Comparison of ENCODE assay signal across 1 cellular context in genomic region chr2:148253716-148254115, GRCh38.
A peak's percentile ranks its signal among the peaks of the same experiment; 100 is the strongest.
TF ChIP-seq lines count a peak whose summit lies in the region.

No MANE protein-coding gene starts in this region.

TF ChIP-seq in HEK293, 187 proteins besides CTCF, POLR2A, EP300 and RAD21 (continued from another document):
- TF ChIP-seq ZSCAN18 (tag by site-specific recombination; IDR thresholded peaks at IDR 0.05) (no peak), ZNF514 (tag by site-specific recombination; IDR thresholded peaks at IDR 0.05) (no peak), ZNF26 (tag by site-specific recombination; IDR thresholded peaks at IDR 0.05) (peak; percentile 64), REST (tag by site-specific recombination; IDR thresholded peaks at IDR 0.05) (no peak), ZNF157 (tag by site-specific recombination; IDR thresholded peaks at IDR 0.05) (0 out of 2 replicates have a peak, but pooled peaks have one; percentile 32), ZNF626 (tag by site-specific recombination; IDR thresholded peaks at IDR 0.05) (peak; percentile 90; the same call in 1 of the 2 replicates), ZNF837 (tag by site-specific recombination; IDR thresholded peaks at IDR 0.05) (no peak), ZNF704 (tag by site-specific recombination; IDR thresholded peaks at IDR 0.05) (no peak), OSR2 (tag by site-specific recombination; IDR thresholded peaks at IDR 0.05) (no peak), ZNF223 (tag by site-specific recombination; IDR thresholded peaks at IDR 0.05) (no peak), EGR2 (tag by site-specific recombination; IDR thresholded peaks at IDR 0.05; ENCODE audit: low read depth) (no peak), ZNF544 (tag by site-specific recombination; IDR thresholded peaks at IDR 0.05) (no peak), ZNF214 (tag by site-specific recombination; IDR thresholded peaks at IDR 0.05; ENCODE audit: borderline replicate concordance) (no peak), ZNF529 (tag by site-specific recombination; IDR thresholded peaks at IDR 0.05; ENCODE audit: insufficient replicate concordance) (peak; percentile 43), KLF1 (tag by site-specific recombination; IDR thresholded peaks at IDR 0.05) (no peak), ZNF624 (tag by site-specific recombination; IDR thresholded peaks at IDR 0.05) (no peak), ZSCAN4 (tag by site-specific recombination; IDR thresholded peaks at IDR 0.05) (no peak), ZNF302 (tag by site-specific recombination; IDR thresholded peaks at IDR 0.05; ENCODE audit: low read depth) (no peak), MEIS1 (CRISPR knock-in tag; IDR thresholded peaks at IDR 0.05; ENCODE audit: borderline replicate concordance) (no peak)
